ENCODE assay signal across 21 cellular contexts in the genomic region with DNA sequence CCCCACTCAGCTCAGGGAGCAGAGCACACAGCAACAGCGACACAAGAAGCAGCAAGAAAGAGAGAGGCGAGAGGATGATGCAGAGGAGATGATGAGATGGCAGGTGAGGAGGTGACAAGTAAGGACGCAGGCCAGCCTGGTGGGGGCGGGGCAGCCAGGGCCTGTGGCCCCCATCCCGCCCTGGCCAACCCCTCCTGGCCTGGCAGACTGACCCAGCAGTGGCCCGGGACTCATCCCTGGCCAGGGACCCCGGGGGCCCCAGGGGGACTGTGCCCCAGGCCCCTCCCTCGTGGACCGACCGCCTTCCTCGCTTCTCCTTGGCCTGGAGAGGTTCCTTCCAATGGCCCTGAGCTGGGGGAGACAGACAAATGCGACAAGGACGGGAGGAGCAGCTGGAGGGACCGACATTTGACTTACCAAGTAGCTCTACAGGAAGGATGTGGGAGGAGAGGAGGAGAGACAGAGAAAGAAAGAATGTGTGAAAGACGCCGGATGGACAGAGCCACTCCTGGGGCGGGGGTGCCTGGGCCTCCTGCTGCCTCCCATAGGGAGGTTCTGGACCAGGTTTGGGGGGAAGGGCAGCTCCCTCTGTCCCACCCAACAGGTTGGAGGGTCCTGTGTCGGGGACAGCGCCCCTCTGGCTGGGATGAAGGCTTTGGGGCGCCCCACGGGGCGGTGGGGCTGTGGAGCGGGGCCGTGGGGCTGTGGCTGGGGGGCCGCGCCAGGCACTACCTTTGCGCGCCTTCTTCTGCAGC. TPM values are rescaled to one million over a fixed set of nuclear protein-coding genes. Genes with fewer than 3 reads are reported as not detected.
DNase-seq lines count a peak whose midpoint lies in the region; ATAC-seq and TF ChIP-seq lines count a peak whose summit lies in the region.
"Had no signal": no experiment of that assay in that cellular context is flagged by ENCODE, and none has a peak within 500 bp of the region (broad histone marks: within the 10 kb centered on the region; RNA-seq: fewer than 3 reads in every experiment).

No MANE protein-coding gene starts in this region.

- DNase-seq in natural killer cell treated with Interleukin-12 subunit alpha and Interleukin-12 subunit beta and Interleukin-15 and Interleukin-18, amount 100 ng/mL, for 72 hours (ENCODE audit: low spot score) = no peak
- no peak for DNase-seq in natural killer cell
- DNase-seq in effector memory CD8-positive, alpha-beta T cell = no peak
- no peak for DNase-seq in esophagus squamous epithelium (lab: John Stamatoyannopoulos, UW)
- no peak for DNase-seq in SW480 (ENCODE audit: low spot score)
- DNase-seq in activated naive CD4-positive, alpha-beta T cell (lab: John Stamatoyannopoulos, UW) = no peak
- DNase-seq: activated CD4-positive, alpha-beta T cell treated with anti-CD3 and anti-CD28 coated beads, Interleukin-2, amount 50 U/mL, for 48 hours; activated T-cell treated with anti-CD3 and anti-CD28 coated beads, Interleukin-2, amount 50 U/mL, for 24 hours; DMS53; HCEC 1CT; NCI-H526 treated with DMSO at 0.1 percent for 48 hours; SIG-M5; stimulated activated CD4-positive, alpha-beta T cell treated with anti-CD3 and anti-CD28 coated beads, Interleukin-1b, Interleukin-23, amount 100 ng/mL, for 48 hours; stomach had no signal

- no peaks in the 10 kb centered on the region for H3K9me3 Mint-ChIP-seq in natural killer cell treated with Interleukin-12 subunit alpha and Interleukin-12 subunit beta and Interleukin-15 and Interleukin-18, amount 100 ng/mL, for 72 hours
- H3K9me3 Mint-ChIP-seq in natural killer cell = no peaks in the 10 kb centered on the region
- no peaks in the 10 kb centered on the region for H3K9me3 Mint-ChIP-seq in effector memory CD8-positive, alpha-beta T cell
- H3K9me3 Mint-ChIP-seq in nephron = no peaks in the 10 kb centered on the region
- H3K9me3 Mint-ChIP-seq: activated T-cell treated with anti-CD3 and anti-CD28 coated beads, Interleukin-2, amount 50 U/mL, for 24 hours; CD8-positive, alpha-beta T cell had no signal

- 70 to 73% methylated on average over 7 to 15 of the region's 28 CpGs for WGBS in esophagus squamous epithelium, 2 donors

- peak; percentile 21 to 52 for ATAC-seq in natural killer cell treated with Interleukin-12 subunit alpha and Interleukin-12 subunit beta and Interleukin-15 and Interleukin-18, amount 100 ng/mL, for 72 hours
- no peak for ATAC-seq in natural killer cell
- ATAC-seq in effector memory CD8-positive, alpha-beta T cell (replicated peaks) = no peak
- ATAC-seq in activated CD4-positive, CD25-positive, alpha-beta regulatory T cell treated with anti-CD3 and anti-CD28 coated beads, Interleukin-2, amount 50 U/mL, for 24 hours = no peak

- peaks cover 30 to 77% (median 46%) of the 10 kb centered on the region in 3 donors for H3K36me3 ChIP-seq in esophagus squamous epithelium

- H3K27me3 Mint-ChIP-seq in natural killer cell treated with Interleukin-12 subunit alpha and Interleukin-12 subunit beta and Interleukin-15 and Interleukin-18, amount 100 ng/mL, for 72 hours = peaks cover 0 to 3% of the 10 kb centered on the region in 2 donors
- no peaks in the 10 kb centered on the region for H3K27me3 Mint-ChIP-seq in natural killer cell (ENCODE audit: low read depth in 2 of 2)
- H3K27me3 Mint-ChIP-seq in effector memory CD8-positive, alpha-beta T cell = peaks cover 5 to 6% of the 10 kb centered on the region in 2 donors
- no peaks in the 10 kb centered on the region for H3K27me3 Mint-ChIP-seq in nephron (ENCODE audit: low read depth)
- H3K27me3 Mint-ChIP-seq: activated naive CD8-positive, alpha-beta T cell had no signal

- peaks cover 29 to 55% (median 40%) of the 10 kb centered on the region in 3 donors for H3K4me1 ChIP-seq in esophagus squamous epithelium

- no peak for TF ChIP-seq POLR2A in esophagus squamous epithelium (IDR thresholded peaks at IDR 0.05)

- H3K27ac ChIP-seq in esophagus squamous epithelium = peak overlapping the region in 2 of 4 donors; percentile 17 to 76
- H3K27ac ChIP-seq: parathyroid adenoma had no signal

- no peak overlapping the region for H3K27ac Mint-ChIP-seq in natural killer cell treated with Interleukin-12 subunit alpha and Interleukin-12 subunit beta and Interleukin-15 and Interleukin-18, amount 100 ng/mL, for 72 hours
- peak overlapping the region in 1 of 2 donors; percentile 83 for H3K27ac Mint-ChIP-seq in natural killer cell
- no peak overlapping the region for H3K27ac Mint-ChIP-seq in effector memory CD8-positive, alpha-beta T cell
- peak overlapping the region in 2 of 3 experiments; percentile 66 to 75 for H3K27ac Mint-ChIP-seq in nephron
- H3K27ac Mint-ChIP-seq: activated naive CD8-positive, alpha-beta T cell; activated T-cell treated with anti-CD3 and anti-CD28 coated beads, Interleukin-2, amount 50 U/mL, for 24 hours; CD8-positive, alpha-beta T cell had no signal

- intact Hi-C loops in natural killer cell (cut with micrococcal nuclease) (no loop called here), esophagus squamous epithelium (cut with DNase I) (loop anchor here (5.0 kb wide), 1 partner anchor 93 kb away; no protein-coding TSS in a partner anchor)

- peaks cover 3 to 9% of the 10 kb centered on the region in 2 donors for H3K4me1 Mint-ChIP-seq in natural killer cell treated with Interleukin-12 subunit alpha and Interleukin-12 subunit beta and Interleukin-15 and Interleukin-18, amount 100 ng/mL, for 72 hours (ENCODE audit: low read depth in 2 of 2)
- H3K4me1 Mint-ChIP-seq in natural killer cell = peaks cover 0 to 12% of the 10 kb centered on the region in 2 donors
- peaks cover 8 to 11% of the 10 kb centered on the region in 2 donors for H3K4me1 Mint-ChIP-seq in effector memory CD8-positive, alpha-beta T cell (ENCODE audit: low read depth in 2 of 2)
- peaks cover 28% of the 10 kb centered on the region for H3K4me1 Mint-ChIP-seq in nephron

- no peaks in the 10 kb centered on the region for H3K36me3 Mint-ChIP-seq in natural killer cell treated with Interleukin-12 subunit alpha and Interleukin-12 subunit beta and Interleukin-15 and Interleukin-18, amount 100 ng/mL, for 72 hours
- no peaks in the 10 kb centered on the region for H3K36me3 Mint-ChIP-seq in natural killer cell
- H3K36me3 Mint-ChIP-seq in effector memory CD8-positive, alpha-beta T cell (ENCODE audit: insufficient read depth) = peaks cover 5% of the 10 kb centered on the region
- peaks cover 27% of the 10 kb centered on the region for H3K36me3 Mint-ChIP-seq in nephron (ENCODE audit: low read depth)
- H3K36me3 Mint-ChIP-seq: activated naive CD8-positive, alpha-beta T cell had no signal

- H3K27me3 ChIP-seq in esophagus squamous epithelium = no peaks in the 10 kb centered on the region
- H3K27me3 ChIP-seq: stomach had no signal

- peak overlapping the region; percentile 45 for H3K4me3 Mint-ChIP-seq in natural killer cell treated with Interleukin-12 subunit alpha and Interleukin-12 subunit beta and Interleukin-15 and Interleukin-18, amount 100 ng/mL, for 72 hours
- H3K4me3 Mint-ChIP-seq in natural killer cell (no peak overlapping the region), nephron (peak overlapping the region; percentile 29 to 66 (median 37))
- H3K4me3 Mint-ChIP-seq in effector memory CD8-positive, alpha-beta T cell = peak overlapping the region; percentile 62 to 64
- H3K4me3 Mint-ChIP-seq: activated naive CD8-positive, alpha-beta T cell; activated T-cell treated with anti-CD3 and anti-CD28 coated beads, Interleukin-2, amount 50 U/mL, for 24 hours; CD8-positive, alpha-beta T cell had no signal

- H3K9me3 ChIP-seq in esophagus squamous epithelium = no peaks in the 10 kb centered on the region
- H3K9me3 ChIP-seq: stomach had no signal

- TF ChIP-seq CTCF in natural killer cell (IDR thresholded peaks at IDR 0.05) = no peak
- TF ChIP-seq CTCF in nephron (IDR thresholded peaks at IDR 0.05; ENCODE audit: unreplicated experiment in 3 of 3) = no peak
- no peak for TF ChIP-seq CTCF in esophagus squamous epithelium (IDR thresholded peaks at IDR 0.05)

- no peak overlapping the region for H3K4me3 ChIP-seq in esophagus squamous epithelium
- H3K4me3 ChIP-seq: GM12878, stomach had no signal

RNA-seq across cellular contexts. Expression of gene MTSS2, which starts 6.8 kb away (rescaled TPM):
- 1 to 10 TPM in 1 of 2 donors, under 1 TPM in 1; 0.70 to 1.5 TPM for total RNA-seq in natural killer cell treated with Interleukin-12 subunit alpha and Interleukin-12 subunit beta and Interleukin-15 and Interleukin-18, amount 100 ng/mL, for 72 hours
- total RNA-seq in natural killer cell = 1 to 10 TPM; 3.8 to 8.8 (median 4.4) TPM
- total RNA-seq in esophagus squamous epithelium = 10 to 100 TPM; 15.5 to 39.7 (median 27.5) TPM

RNA-seq across cellular contexts. Expression of gene IL34, which starts 32.7 kb away (rescaled TPM):
- total RNA-seq in natural killer cell treated with Interleukin-12 subunit alpha and Interleukin-12 subunit beta and Interleukin-15 and Interleukin-18, amount 100 ng/mL, for 72 hours = 1 to 10 TPM in 1 of 2 donors, not detected in 1; 1.2 TPM
- total RNA-seq in natural killer cell = under 1 TPM in 2 of 3 donors, not detected in 1; 0.48 to 0.54 TPM
- total RNA-seq in esophagus squamous epithelium = 10 to 100 TPM in 2 of 4 donors, 1 to 10 TPM in 2; 3.2 to 26.6 (median 9.1) TPM
- total RNA-seq: GM12878; T-helper 2 cell treated with Interferon-gamma antibody and Interleukin-4, amounts not matched to agents 100 ng/mL and 5 ng/mL, for 36 hours had no signal

Comparison
In these comparisons a context has a peak if more than half of its experiments do, and no peak if none do; other contexts are left out.
1. ATAC-seq: peak in natural killer cell treated with Interleukin-12 subunit alpha and Interleukin-12 subunit beta and Interleukin-15 and Interleukin-18, amount 100 ng/mL, for 72 hours (2 of 2); none in natural killer cell (0 of 3), effector memory CD8-positive, alpha-beta T cell (single experiment) and activated CD4-positive, CD25-positive, alpha-beta regulatory T cell treated with anti-CD3 and anti-CD28 coated beads, Interleukin-2, amount 50 U/mL, for 24 hours (0 of 2).
2. H3K27ac Mint-ChIP-seq: peak in nephron (2 of 3); none in natural killer cell treated with Interleukin-12 subunit alpha and Interleukin-12 subunit beta and Interleukin-15 and Interleukin-18, amount 100 ng/mL, for 72 hours (0 of 2) and effector memory CD8-positive, alpha-beta T cell (0 of 2).